Comparison of ENCODE assay signal across 2 cellular contexts in the genomic region with DNA sequence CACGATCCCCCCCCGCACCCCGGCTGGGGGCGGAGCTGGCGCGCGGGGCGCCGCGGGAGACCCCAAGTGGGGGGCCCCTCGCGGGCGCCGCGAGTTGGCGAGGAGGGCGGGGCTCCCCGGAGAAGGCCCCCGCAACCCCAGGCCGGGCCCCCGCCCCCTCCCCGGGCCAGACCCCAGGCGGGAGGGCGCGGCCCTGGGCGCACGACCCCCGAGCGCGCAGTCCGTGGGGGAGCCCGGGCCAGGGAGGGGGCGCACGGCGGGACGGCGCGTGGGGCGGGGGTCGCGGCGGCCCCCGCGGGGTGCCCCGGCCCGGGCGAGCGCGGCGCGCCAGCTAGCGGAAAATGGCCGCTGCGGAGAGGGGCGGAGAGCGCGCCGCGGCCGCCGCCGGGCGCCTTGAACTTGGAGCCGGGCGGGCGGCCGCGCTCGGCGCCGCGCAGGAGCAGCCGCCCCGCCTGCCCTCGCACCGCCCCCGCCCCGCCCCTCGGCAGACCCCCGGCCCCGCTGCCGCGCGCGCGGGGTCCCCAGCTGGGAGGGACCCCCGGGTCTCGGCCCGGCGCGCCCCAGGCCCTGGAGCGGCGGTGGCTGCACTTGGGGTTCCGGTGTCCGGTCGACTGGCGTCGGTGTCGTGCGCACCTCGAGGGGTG.
A peak's percentile ranks its signal among the peaks of the same experiment; 100 is the strongest.
TF ChIP-seq lines count a peak whose summit lies in the region.

No MANE protein-coding gene starts in this region.

TF ChIP-seq in GM23338, 12 proteins besides CTCF, POLR2A, EP300 and RAD21 (continues in another document):
- no peak for TF ChIP-seq CREB1 (CRISPR knock-in tag; IDR thresholded peaks at IDR 0.05; ENCODE audit: low read depth)
- no peak for TF ChIP-seq ZNF114 (CRISPR knock-in tag; IDR thresholded peaks at IDR 0.05)
- TF ChIP-seq NANOG (IDR thresholded peaks at IDR 0.05; ENCODE audit: borderline replicate concordance): no peak
- TF ChIP-seq EZH2phosphoT487 (IDR thresholded peaks at IDR 0.05; ENCODE audit: unreplicated experiment): no peak
- TF ChIP-seq STAT1 (IDR thresholded peaks at IDR 0.05; ENCODE audit: unreplicated experiment): no peak
- TF ChIP-seq, protein P1, sequence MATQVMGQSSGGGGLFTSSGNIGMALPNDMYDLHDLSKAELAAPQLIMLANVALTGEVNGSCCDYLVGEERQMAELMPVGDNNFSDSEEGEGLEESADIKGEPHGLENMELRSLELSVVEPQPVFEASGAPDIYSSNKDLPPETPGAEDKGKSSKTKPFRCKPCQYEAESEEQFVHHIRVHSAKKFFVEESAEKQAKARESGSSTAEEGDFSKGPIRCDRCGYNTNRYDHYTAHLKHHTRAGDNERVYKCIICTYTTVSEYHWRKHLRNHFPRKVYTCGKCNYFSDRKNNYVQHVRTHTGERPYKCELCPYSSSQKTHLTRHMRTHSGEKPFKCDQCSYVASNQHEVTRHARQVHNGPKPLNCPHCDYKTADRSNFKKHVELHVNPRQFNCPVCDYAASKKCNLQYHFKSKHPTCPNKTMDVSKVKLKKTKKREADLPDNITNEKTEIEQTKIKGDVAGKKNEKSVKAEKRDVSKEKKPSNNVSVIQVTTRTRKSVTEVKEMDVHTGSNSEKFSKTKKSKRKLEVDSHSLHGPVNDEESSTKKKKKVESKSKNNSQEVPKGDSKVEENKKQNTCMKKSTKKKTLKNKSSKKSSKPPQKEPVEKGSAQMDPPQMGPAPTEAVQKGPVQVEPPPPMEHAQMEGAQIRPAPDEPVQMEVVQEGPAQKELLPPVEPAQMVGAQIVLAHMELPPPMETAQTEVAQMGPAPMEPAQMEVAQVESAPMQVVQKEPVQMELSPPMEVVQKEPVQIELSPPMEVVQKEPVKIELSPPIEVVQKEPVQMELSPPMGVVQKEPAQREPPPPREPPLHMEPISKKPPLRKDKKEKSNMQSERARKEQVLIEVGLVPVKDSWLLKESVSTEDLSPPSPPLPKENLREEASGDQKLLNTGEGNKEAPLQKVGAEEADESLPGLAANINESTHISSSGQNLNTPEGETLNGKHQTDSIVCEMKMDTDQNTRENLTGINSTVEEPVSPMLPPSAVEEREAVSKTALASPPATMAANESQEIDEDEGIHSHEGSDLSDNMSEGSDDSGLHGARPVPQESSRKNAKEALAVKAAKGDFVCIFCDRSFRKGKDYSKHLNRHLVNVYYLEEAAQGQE (IDR thresholded peaks at IDR 0.05; ENCODE audit: unreplicated experiment): no peak
- no peak for TF ChIP-seq POLR2AphosphoS5 (IDR thresholded peaks at IDR 0.05; ENCODE audit: low read depth)
- TF ChIP-seq, protein P2, sequence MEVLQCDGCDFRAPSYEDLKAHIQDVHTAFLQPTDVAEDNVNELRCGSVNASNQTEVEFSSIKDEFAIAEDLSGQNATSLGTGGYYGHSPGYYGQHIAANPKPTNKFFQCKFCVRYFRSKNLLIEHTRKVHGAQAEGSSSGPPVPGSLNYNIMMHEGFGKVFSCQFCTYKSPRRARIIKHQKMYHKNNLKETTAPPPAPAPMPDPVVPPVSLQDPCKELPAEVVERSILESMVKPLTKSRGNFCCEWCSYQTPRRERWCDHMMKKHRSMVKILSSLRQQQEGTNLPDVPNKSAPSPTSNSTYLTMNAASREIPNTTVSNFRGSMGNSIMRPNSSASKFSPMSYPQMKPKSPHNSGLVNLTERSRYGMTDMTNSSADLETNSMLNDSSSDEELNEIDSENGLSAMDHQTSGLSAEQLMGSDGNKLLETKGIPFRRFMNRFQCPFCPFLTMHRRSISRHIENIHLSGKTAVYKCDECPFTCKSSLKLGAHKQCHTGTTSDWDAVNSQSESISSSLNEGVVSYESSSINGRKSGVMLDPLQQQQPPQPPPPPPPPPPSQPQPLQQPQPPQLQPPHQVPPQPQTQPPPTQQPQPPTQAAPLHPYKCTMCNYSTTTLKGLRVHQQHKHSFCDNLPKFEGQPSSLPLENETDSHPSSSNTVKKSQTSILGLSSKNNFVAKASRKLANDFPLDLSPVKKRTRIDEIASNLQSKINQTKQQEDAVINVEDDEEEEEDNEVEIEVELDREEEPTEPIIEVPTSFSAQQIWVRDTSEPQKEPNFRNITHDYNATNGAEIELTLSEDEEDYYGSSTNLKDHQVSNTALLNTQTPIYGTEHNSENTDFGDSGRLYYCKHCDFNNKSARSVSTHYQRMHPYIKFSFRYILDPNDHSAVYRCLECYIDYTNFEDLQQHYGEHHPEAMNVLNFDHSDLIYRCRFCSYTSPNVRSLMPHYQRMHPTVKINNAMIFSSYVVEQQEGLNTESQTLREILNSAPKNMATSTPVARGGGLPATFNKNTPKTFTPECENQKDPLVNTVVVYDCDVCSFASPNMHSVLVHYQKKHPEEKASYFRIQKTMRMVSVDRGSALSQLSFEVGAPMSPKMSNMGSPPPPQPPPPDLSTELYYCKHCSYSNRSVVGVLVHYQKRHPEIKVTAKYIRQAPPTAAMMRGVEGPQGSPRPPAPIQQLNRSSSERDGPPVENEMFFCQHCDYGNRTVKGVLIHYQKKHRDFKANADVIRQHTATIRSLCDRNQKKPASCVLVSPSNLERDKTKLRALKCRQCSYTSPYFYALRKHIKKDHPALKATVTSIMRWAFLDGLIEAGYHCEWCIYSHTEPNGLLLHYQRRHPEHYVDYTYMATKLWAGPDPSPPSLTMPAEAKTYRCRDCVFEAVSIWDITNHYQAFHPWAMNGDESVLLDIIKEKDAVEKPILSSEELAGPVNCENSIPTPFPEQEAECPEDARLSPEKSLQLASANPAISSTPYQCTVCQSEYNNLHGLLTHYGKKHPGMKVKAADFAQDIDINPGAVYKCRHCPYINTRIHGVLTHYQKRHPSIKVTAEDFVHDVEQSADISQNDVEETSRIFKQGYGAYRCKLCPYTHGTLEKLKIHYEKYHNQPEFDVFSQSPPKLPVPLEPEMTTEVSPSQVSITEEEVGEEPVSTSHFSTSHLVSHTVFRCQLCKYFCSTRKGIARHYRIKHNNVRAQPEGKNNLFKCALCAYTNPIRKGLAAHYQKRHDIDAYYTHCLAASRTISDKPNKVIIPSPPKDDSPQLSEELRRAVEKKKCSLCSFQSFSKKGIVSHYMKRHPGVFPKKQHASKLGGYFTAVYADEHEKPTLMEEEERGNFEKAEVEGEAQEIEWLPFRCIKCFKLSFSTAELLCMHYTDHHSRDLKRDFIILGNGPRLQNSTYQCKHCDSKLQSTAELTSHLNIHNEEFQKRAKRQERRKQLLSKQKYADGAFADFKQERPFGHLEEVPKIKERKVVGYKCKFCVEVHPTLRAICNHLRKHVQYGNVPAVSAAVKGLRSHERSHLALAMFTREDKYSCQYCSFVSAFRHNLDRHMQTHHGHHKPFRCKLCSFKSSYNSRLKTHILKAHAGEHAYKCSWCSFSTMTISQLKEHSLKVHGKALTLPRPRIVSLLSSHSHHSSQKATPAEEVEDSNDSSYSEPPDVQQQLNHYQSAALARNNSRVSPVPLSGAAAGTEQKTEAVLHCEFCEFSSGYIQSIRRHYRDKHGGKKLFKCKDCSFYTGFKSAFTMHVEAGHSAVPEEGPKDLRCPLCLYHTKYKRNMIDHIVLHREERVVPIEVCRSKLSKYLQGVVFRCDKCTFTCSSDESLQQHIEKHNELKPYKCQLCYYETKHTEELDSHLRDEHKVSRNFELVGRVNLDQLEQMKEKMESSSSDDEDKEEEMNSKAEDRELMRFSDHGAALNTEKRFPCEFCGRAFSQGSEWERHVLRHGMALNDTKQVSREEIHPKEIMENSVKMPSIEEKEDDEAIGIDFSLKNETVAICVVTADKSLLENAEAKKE (CRISPR knock-in tag; IDR thresholded peaks at IDR 0.05): no peak
- no peak for TF ChIP-seq ZNF331 (CRISPR knock-in tag; IDR thresholded peaks at IDR 0.05; ENCODE audit: low read depth)

TF ChIP-seq in H1, 55 proteins besides CTCF, POLR2A, EP300 and RAD21:
- TF ChIP-seq YY1 (IDR thresholded peaks at IDR 0.05; ENCODE audit: low read depth, low read length) (peak; percentile 70; the same call in 1 of the 2 replicates), JUN (IDR thresholded peaks at IDR 0.05; ENCODE audit: low read depth, low read length) (no peak)
